Comparison of ENCODE assay signal across 23 cellular contexts in the genomic region with DNA sequence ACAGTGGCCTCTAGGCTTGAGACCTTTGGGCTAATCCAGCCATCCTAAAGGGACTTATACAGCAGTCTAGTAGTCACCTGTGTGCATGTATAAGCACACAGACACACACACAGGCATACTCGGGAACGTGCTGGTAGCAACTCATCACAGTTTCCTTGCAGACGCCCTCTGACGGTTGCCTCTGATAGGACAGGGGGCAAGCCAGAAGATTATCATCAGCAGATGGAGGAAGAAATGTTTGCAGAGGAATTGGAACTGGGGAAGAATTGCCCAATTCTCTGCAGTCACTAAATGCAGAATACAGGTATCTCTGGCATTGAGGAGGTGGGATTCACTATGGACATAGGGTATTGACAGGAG.
A peak's percentile ranks its signal among the peaks of the same experiment; 100 is the strongest.
DNase-seq lines count a peak whose midpoint lies in the region; ATAC-seq and TF ChIP-seq lines count a peak whose summit lies in the region.
"Had no signal": no experiment of that assay in that cellular context is flagged by ENCODE, and none has a peak within 500 bp of the region (broad histone marks: within the 10 kb centered on the region; RNA-seq: fewer than 3 reads in every experiment).

No MANE protein-coding gene starts in this region.

- TF ChIP-seq POLR2A in suprapubic skin (IDR thresholded peaks at IDR 0.05) = no peak

- H3K9me2 ChIP-seq in GM23338 (ENCODE audit: insufficient read depth) (no peaks in the 10 kb centered on the region), hepatocyte (replicated peaks; ENCODE audit: insufficient read depth) (no peaks in the 10 kb centered on the region)

- H3K4me1 ChIP-seq in GM23338 (ENCODE audit: insufficient read depth) = peaks cover 10% of the 10 kb centered on the region; the same call in 1 of the 2 replicates
- no peaks in the 10 kb centered on the region for H3K4me1 ChIP-seq in hepatocyte (ENCODE audit: insufficient read depth)
- no peaks in the 10 kb centered on the region for H3K4me1 ChIP-seq in suprapubic skin
- H3K4me1 ChIP-seq: psoas muscle, upper lobe of right lung had no signal

- no peaks in the 10 kb centered on the region for H3F3A ChIP-seq in GM23338 (replicated peaks; ENCODE audit: low read depth)

- no peak overlapping the region for H3K4me3 Mint-ChIP-seq in GM23338
- H3K4me3 Mint-ChIP-seq in activated CD8-positive, alpha-beta T cell treated with anti-CD3 and anti-CD28 coated beads for 36 hours = no peak overlapping the region
- H3K4me3 Mint-ChIP-seq: activated T-helper 17 cell treated with anti-CD3 and anti-CD28 coated beads, Interleukin-2, amount 50 U/mL, for 72 hours; T-helper 1 cell treated with Interleukin-12 subunit alpha and Interleukin-12 subunit beta and Interleukin-4 antibody, amounts not matched to agents 30 μg/mL and 1 μg/mL, for 36 hours had no signal

- DNase-seq in GM23338 (ENCODE audit: low spot score) (peak; percentile 72), SK-MEL-5 (ENCODE audit: low read depth, low spot score) (peak; percentile 4), hepatocyte (ENCODE audit: low spot score) (no peak), HT-29 (ENCODE audit: low spot score) (no peak), suprapubic skin (ENCODE audit: low spot score in 2 of 2) (no peak)
- no peak for DNase-seq in activated CD8-positive, alpha-beta T cell treated with anti-CD3 and anti-CD28 coated beads for 36 hours
- DNase-seq: ACHN; activated CD4-positive, alpha-beta T cell treated with anti-CD3 and anti-CD28 coated beads for 48 hours; anterior cingulate cortex; NCI-H1436 treated with DMSO at 0.1 percent for 48 hours; NCI-H510A treated with DMSO at 0.1 percent for 48 hours; psoas muscle; RPMI8226; stimulated activated CD8-positive, alpha-beta memory T cell treated with anti-CD3 and anti-CD28 coated beads, Interleukin-4, amount 100 ng/mL, for 48 hours; upper lobe of right lung had no signal

- no peak overlapping the region for H3K27ac Mint-ChIP-seq in GM23338
- no peak overlapping the region for H3K27ac Mint-ChIP-seq in activated CD8-positive, alpha-beta T cell treated with anti-CD3 and anti-CD28 coated beads for 36 hours
- H3K27ac Mint-ChIP-seq: activated naive CD4-positive, alpha-beta T cell treated with anti-CD3 and anti-CD28 coated beads, Interleukin-2, amount 50 U/mL, for 72 hours; activated T-helper 17 cell treated with anti-CD3 and anti-CD28 coated beads, Interleukin-2, amount 50 U/mL, for 72 hours; T-helper 1 cell treated with Interleukin-12 subunit alpha and Interleukin-12 subunit beta and Interleukin-4 antibody, amounts not matched to agents 30 μg/mL and 1 μg/mL, for 36 hours had no signal

- ATAC-seq in GM23338 (peak; percentile 89), GM18870 (IDR thresholded peaks at IDR 0.05; ENCODE audit: unreplicated experiment) (no peak)
- ATAC-seq in activated CD8-positive, alpha-beta T cell treated with anti-CD3 and anti-CD28 coated beads for 36 hours = no peak
- ATAC-seq: activated naive CD4-positive, alpha-beta T cell treated with anti-CD3 and anti-CD28 coated beads, Interleukin-2, amount 50 U/mL, for 72 hours; activated T-helper 17 cell treated with anti-CD3 and anti-CD28 coated beads, Interleukin-2, amount 50 U/mL, for 72 hours; psoas muscle; upper lobe of right lung had no signal

- H3K36me3 Mint-ChIP-seq in GM23338 (ENCODE audit: low read depth) = no peaks in the 10 kb centered on the region
- H3K36me3 Mint-ChIP-seq in activated CD8-positive, alpha-beta T cell treated with anti-CD3 and anti-CD28 coated beads for 36 hours (ENCODE audit: low read depth) = no peaks in the 10 kb centered on the region
- H3K36me3 Mint-ChIP-seq: activated naive CD4-positive, alpha-beta T cell treated with anti-CD3 and anti-CD28 coated beads, Interleukin-2, amount 50 U/mL, for 72 hours had no signal

- H3K9me3 Mint-ChIP-seq in GM23338 = no peaks in the 10 kb centered on the region; the same call in 2 of the 3 replicates
- no peaks in the 10 kb centered on the region for H3K9me3 Mint-ChIP-seq in activated CD8-positive, alpha-beta T cell treated with anti-CD3 and anti-CD28 coated beads for 36 hours
- H3K9me3 Mint-ChIP-seq: activated naive CD4-positive, alpha-beta T cell treated with anti-CD3 and anti-CD28 coated beads, Interleukin-2, amount 50 U/mL, for 72 hours; activated T-helper 17 cell treated with anti-CD3 and anti-CD28 coated beads, Interleukin-2, amount 50 U/mL, for 72 hours; T-helper 1 cell treated with Interleukin-12 subunit alpha and Interleukin-12 subunit beta and Interleukin-4 antibody, amounts not matched to agents 30 μg/mL and 1 μg/mL, for 36 hours had no signal

- H3K27ac ChIP-seq in 22Rv1 (no peak overlapping the region), GM23338 (ENCODE audit: low read depth) (no peak overlapping the region), hepatocyte (no peak overlapping the region), suprapubic skin (no peak overlapping the region)
- H3K27ac ChIP-seq: KMS-11, psoas muscle, SK-N-MC, upper lobe of right lung had no signal

- CTCF ChIA-PET in activated CD8-positive, alpha-beta T cell treated with anti-CD3 and anti-CD28 coated beads for 36 hours (lab: Charles Lee) = no interaction called here

- TF ChIP-seq CTCF in 22Rv1 (IDR thresholded peaks at IDR 0.05) = peak; percentile 7; the same call in 1 of the 2 replicates
- TF ChIP-seq CTCF in GM23338 (conservative IDR thresholded peaks at IDR 0.05; ENCODE audit: low read depth in 2 of 2) = peak; percentile 74 to 75
- peak; percentile 11 for TF ChIP-seq CTCF in hepatocyte (IDR thresholded peaks at IDR 0.05; ENCODE audit: poor library complexity)
- TF ChIP-seq CTCF in activated CD8-positive, alpha-beta T cell treated with anti-CD3 and anti-CD28 coated beads for 36 hours (IDR thresholded peaks at IDR 0.05) = no peak
- TF ChIP-seq CTCF in suprapubic skin (IDR thresholded peaks at IDR 0.05) = no peak

- H3K4me3 ChIP-seq in GM23338 = no peak overlapping the region
- H3K4me3 ChIP-seq in hepatocyte = no peak overlapping the region
- H3K4me3 ChIP-seq in suprapubic skin = no peak overlapping the region
- H3K4me3 ChIP-seq: lung, psoas muscle, SK-N-MC, upper lobe of right lung had no signal

- H3K4me1 Mint-ChIP-seq in GM23338 = peaks cover 6% of the 10 kb centered on the region
- H3K4me1 Mint-ChIP-seq in activated CD8-positive, alpha-beta T cell treated with anti-CD3 and anti-CD28 coated beads for 36 hours (ENCODE audit: low read depth) = no peaks in the 10 kb centered on the region
- H3K4me1 Mint-ChIP-seq: activated T-helper 17 cell treated with anti-CD3 and anti-CD28 coated beads, Interleukin-2, amount 50 U/mL, for 72 hours had no signal

- intact Hi-C loops in activated CD8-positive, alpha-beta T cell treated with anti-CD3 and anti-CD28 coated beads for 36 hours (cut with micrococcal nuclease) = no loop called here

- in situ Hi-C loops in SK-MEL-5 (cut with HindIII; ENCODE audit: low pct_unique_long_range_greater_than_20kb, low sequenced_read_pairs) = no loop called here

- H4K20me1 ChIP-seq in GM23338 (replicated peaks; ENCODE audit: insufficient read depth) = no peaks in the 10 kb centered on the region
- H4K20me1 ChIP-seq in hepatocyte (ENCODE audit: insufficient read depth, poor library complexity, severe bottlenecking) = no peaks in the 10 kb centered on the region

- no peak overlapping the region for H3K4me2 ChIP-seq in GM23338
- H3K4me2 ChIP-seq in hepatocyte = no peak overlapping the region
- H3K4me2 ChIP-seq: KMS-11 had no signal

- TF ChIP-seq EP300 in suprapubic skin (IDR thresholded peaks at IDR 0.05) = no peak

- 25% methylated on average over 4 of the region's 4 CpGs for WGBS in hepatocyte (ENCODE audit: low lambda C conversion rate, missing lambda C conversion rate)
- WGBS in suprapubic skin = 44% methylated on average over 4 of the region's 4 CpGs

- POLR2A ChIA-PET in activated CD8-positive, alpha-beta T cell treated with anti-CD3 and anti-CD28 coated beads for 36 hours (lab: Charles Lee) = no interaction called here

- no peaks in the 10 kb centered on the region for H3K27me3 ChIP-seq in GM23338 (ENCODE audit: insufficient read depth)
- no peaks in the 10 kb centered on the region for H3K27me3 ChIP-seq in hepatocyte
- H3K27me3 ChIP-seq in suprapubic skin = no peaks in the 10 kb centered on the region
- H3K27me3 ChIP-seq: upper lobe of right lung had no signal

- no peaks in the 10 kb centered on the region for H3K36me3 ChIP-seq in GM23338 (ENCODE audit: insufficient read depth)
- no peaks in the 10 kb centered on the region for H3K36me3 ChIP-seq in hepatocyte (replicated peaks; ENCODE audit: insufficient read depth, low read depth)
- no peaks in the 10 kb centered on the region for H3K36me3 ChIP-seq in suprapubic skin
- H3K36me3 ChIP-seq: upper lobe of right lung had no signal

- H3K27me3 Mint-ChIP-seq in GM23338 (ENCODE audit: insufficient read depth, low read depth, poor library complexity) = no peaks in the 10 kb centered on the region
- H3K27me3 Mint-ChIP-seq in activated CD8-positive, alpha-beta T cell treated with anti-CD3 and anti-CD28 coated beads for 36 hours = peaks cover 2% of the 10 kb centered on the region

- H3K9me3 ChIP-seq in hepatocyte (ENCODE audit: low read depth) (no peaks in the 10 kb centered on the region), suprapubic skin (no peaks in the 10 kb centered on the region)
- H3K9me3 ChIP-seq: psoas muscle, upper lobe of right lung had no signal

- 0 out of 2 replicates have a peak overlapping the region, but pooled peaks have one; percentile 48 for H2AFZ ChIP-seq in GM23338
- no peak overlapping the region for H2AFZ ChIP-seq in hepatocyte

- H3K79me2 ChIP-seq in GM23338 (replicated peaks; ENCODE audit: insufficient read depth) = no peaks in the 10 kb centered on the region
- no peaks in the 10 kb centered on the region for H3K79me2 ChIP-seq in hepatocyte

Comparison
In these comparisons a context has a peak if more than half of its experiments do, and no peak if none do; other contexts are left out.
1. CTCF ChIP-seq: peak in 22Rv1 (single experiment), GM23338 (2 of 2) and hepatocyte (single experiment); none in activated CD8-positive, alpha-beta T cell treated with anti-CD3 and anti-CD28 coated beads for 36 hours (single experiment) and suprapubic skin (0 of 2).
2. DNase-seq: peak in GM23338 (single experiment) and SK-MEL-5 (single experiment); none in hepatocyte (single experiment), activated CD8-positive, alpha-beta T cell treated with anti-CD3 and anti-CD28 coated beads for 36 hours (single experiment), HT-29 (single experiment) and suprapubic skin (0 of 2).